In the genomic region with DNA sequence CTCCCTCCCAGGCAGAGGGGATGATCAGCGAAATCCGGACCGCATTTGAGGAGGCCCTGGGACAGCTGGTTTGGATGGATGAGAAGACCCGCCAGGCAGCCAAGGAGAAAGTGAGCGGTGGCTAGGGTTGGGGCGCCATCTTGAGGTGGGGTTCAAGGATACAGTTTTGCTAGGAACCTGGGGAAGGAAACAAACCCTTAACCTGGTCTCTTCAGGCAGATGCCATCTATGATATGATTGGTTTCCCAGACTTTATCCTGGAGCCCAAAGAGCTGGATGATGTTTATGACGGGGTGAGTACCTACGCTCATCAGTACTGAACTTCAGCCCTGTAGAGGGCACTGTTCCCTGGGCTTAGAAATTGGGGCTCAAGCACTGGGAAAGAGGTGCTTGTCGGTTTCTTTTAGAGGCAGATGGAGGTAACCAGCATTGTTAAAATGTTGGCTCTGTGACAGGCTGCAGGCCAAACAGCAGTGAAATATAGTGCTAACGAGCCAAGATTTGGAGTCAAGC, we compare ENCODE assay signal across 9 cellular contexts. TPM values are rescaled to one million over a fixed set of nuclear protein-coding genes. Genes with fewer than 3 reads are reported as not detected.
DNase-seq lines count a peak whose midpoint lies in the region; ATAC-seq and TF ChIP-seq lines count a peak whose summit lies in the region.
"Had no signal": no experiment of that assay in that cellular context is flagged by ENCODE, and none has a peak within 500 bp of the region (broad histone marks: within the 10 kb centered on the region; RNA-seq: fewer than 3 reads in every experiment).

No MANE protein-coding gene starts in this region.

- CTCF ChIA-PET in activated CD4-positive, alpha-beta memory T cell treated with anti-CD3 and anti-CD28 coated beads for 36 hours (lab: Charles Lee) = interaction anchor here (0.6 to 4.8 kb wide), 15 partner anchors 9 to 405 kb away, joined by 3 to 53 read pairs (median 4); a partner anchor contains a TSS

- H3K27ac ChIP-seq in effector memory CD4-positive, alpha-beta T cell (ENCODE audit: insufficient read depth, low read length, poor library complexity, severe bottlenecking) = no peak overlapping the region

- intact Hi-C loops in activated CD4-positive, alpha-beta memory T cell treated with anti-CD3 and anti-CD28 coated beads for 36 hours (cut with micrococcal nuclease) = loop anchor here (1.0 to 2.0 kb wide), 3 partner anchors 41 to 394 kb away; a partner anchor contains a TSS

- no peaks in the 10 kb centered on the region for H3K36me3 Mint-ChIP-seq in HFFc6 (ENCODE audit: low read depth)
- H3K36me3 Mint-ChIP-seq in activated CD4-positive, alpha-beta memory T cell treated with anti-CD3 and anti-CD28 coated beads for 36 hours = no peaks in the 10 kb centered on the region

- peaks cover 3% of the 10 kb centered on the region for H3K27me3 ChIP-seq in effector memory CD4-positive, alpha-beta T cell (replicated peaks; ENCODE audit: control insufficient read depth, insufficient read depth, low read length, poor library complexity, severe bottlenecking)

- ATAC-seq in HG03139 (IDR thresholded peaks at IDR 0.05; ENCODE audit: unreplicated experiment) = no peak

- no peak overlapping the region for H3K4me3 Mint-ChIP-seq in HFFc6
- H3K4me3 Mint-ChIP-seq in activated CD4-positive, alpha-beta memory T cell treated with anti-CD3 and anti-CD28 coated beads for 36 hours = no peak overlapping the region
- H3K4me3 Mint-ChIP-seq: stimulated activated naive CD8-positive, alpha-beta T cell treated with anti-CD3 and anti-CD28 coated beads, Interleukin-15, Interleukin-2, amounts not matched to agents 100 ng/mL and 50 ng/mL, for 24 hours had no signal

- POLR2A ChIA-PET in activated CD4-positive, alpha-beta memory T cell treated with anti-CD3 and anti-CD28 coated beads for 36 hours (lab: Charles Lee) = no interaction called here

- no peak overlapping the region for H3K4me3 ChIP-seq in effector memory CD4-positive, alpha-beta T cell (ENCODE audit: insufficient read depth, low read depth, low read length, poor library complexity, severe bottlenecking)

- peaks cover 29% of the 10 kb centered on the region for H3K27me3 Mint-ChIP-seq in HFFc6 (ENCODE audit: insufficient read depth)
- peaks cover 5% of the 10 kb centered on the region for H3K27me3 Mint-ChIP-seq in activated CD4-positive, alpha-beta memory T cell treated with anti-CD3 and anti-CD28 coated beads for 36 hours

- H3K36me3 ChIP-seq in effector memory CD4-positive, alpha-beta T cell (ENCODE audit: control insufficient read depth, insufficient read depth, low read length) = no peaks in the 10 kb centered on the region

- H3K27ac Mint-ChIP-seq in HFFc6 = no peak overlapping the region
- H3K27ac Mint-ChIP-seq in activated CD4-positive, alpha-beta memory T cell treated with anti-CD3 and anti-CD28 coated beads for 36 hours = no peak overlapping the region
- H3K27ac Mint-ChIP-seq: stimulated activated naive CD8-positive, alpha-beta T cell treated with anti-CD3 and anti-CD28 coated beads, Interleukin-15, Interleukin-2, amounts not matched to agents 100 ng/mL and 50 ng/mL, for 24 hours had no signal

- H3K4me1 ChIP-seq in effector memory CD4-positive, alpha-beta T cell (ENCODE audit: control insufficient read depth, insufficient read depth, low read length, poor library complexity, severe bottlenecking) = no peaks in the 10 kb centered on the region

- H3K9me3 Mint-ChIP-seq in HFFc6 = no peaks in the 10 kb centered on the region
- H3K9me3 Mint-ChIP-seq in activated CD4-positive, alpha-beta memory T cell treated with anti-CD3 and anti-CD28 coated beads for 36 hours = no peaks in the 10 kb centered on the region
- H3K9me3 Mint-ChIP-seq: stimulated activated naive CD8-positive, alpha-beta T cell treated with anti-CD3 and anti-CD28 coated beads, Interleukin-15, Interleukin-2, amounts not matched to agents 100 ng/mL and 50 ng/mL, for 24 hours had no signal

- TF ChIP-seq CTCF in HFFc6 (IDR thresholded peaks at IDR 0.05) = peak; percentile 85

- no peaks in the 10 kb centered on the region for H3K9me3 ChIP-seq in effector memory CD4-positive, alpha-beta T cell (ENCODE audit: control insufficient read depth, low read length)

- DNase-seq in CD1c-positive myeloid dendritic cell (ENCODE audit: extremely low spot score) (peak; percentile 54), HFFc6 (peak; percentile 27), NCI-H748 (lab: John Stamatoyannopoulos, UW; ENCODE audit: unreplicated experiment) (peak; percentile 50), midbrain (lab: John Stamatoyannopoulos, UW) (peak; percentile 18)
- DNase-seq in activated CD4-positive, alpha-beta memory T cell treated with anti-CD3 and anti-CD28 coated beads for 36 hours = peak; percentile 81
- DNase-seq in effector memory CD4-positive, alpha-beta T cell = peak; percentile 8 to 36 (median 24)
- DNase-seq in stimulated activated naive CD4-positive, alpha-beta T cell (lab: John Stamatoyannopoulos, UW) = peak in 5 of 6 experiments; percentile 7 to 38 (median 20)

- H3K4me1 Mint-ChIP-seq in HFFc6 (ENCODE audit: low read depth) = no peaks in the 10 kb centered on the region
- H3K4me1 Mint-ChIP-seq in activated CD4-positive, alpha-beta memory T cell treated with anti-CD3 and anti-CD28 coated beads for 36 hours (ENCODE audit: low read depth) = peaks cover 2% of the 10 kb centered on the region

RNA-seq across cellular contexts. Expression of a gene that starts 9.6 kb away (rescaled TPM):
- total RNA-seq in HFFc6 (2021; fragmentation: NEBNext Ultra II Directional; extraction: Animal tissue kit (Norgen Biotek cat#: 25700)) = 100 to 1,000 TPM; 620 to 777 (median 730) TPM
- total RNA-seq in activated CD4-positive, alpha-beta memory T cell treated with anti-CD3 and anti-CD28 coated beads for 36 hours = 100 to 1,000 TPM; 246 to 257 TPM

RNA-seq across cellular contexts. Expression of a gene that starts 13.7 kb away (rescaled TPM):
- total RNA-seq in HFFc6 (2021; fragmentation: NEBNext Ultra II Directional; extraction: Animal tissue kit (Norgen Biotek cat#: 25700)) = not detected
- total RNA-seq in activated CD4-positive, alpha-beta memory T cell treated with anti-CD3 and anti-CD28 coated beads for 36 hours = not detected

RNA-seq across cellular contexts. Expression of a gene that starts 24.9 kb away (rescaled TPM):
- total RNA-seq in HFFc6 (2021; fragmentation: NEBNext Ultra II Directional; extraction: Animal tissue kit (Norgen Biotek cat#: 25700)) = 100 to 1,000 TPM; 522 to 605 (median 559) TPM
- 100 to 1,000 TPM; 410 to 432 TPM for total RNA-seq in activated CD4-positive, alpha-beta memory T cell treated with anti-CD3 and anti-CD28 coated beads for 36 hours

RNA-seq across cellular contexts. Expression of a gene that starts 28.1 kb away (rescaled TPM):
- total RNA-seq in HFFc6 (2021; fragmentation: NEBNext Ultra II Directional; extraction: Animal tissue kit (Norgen Biotek cat#: 25700)) = 1 to 10 TPM; 2.7 to 6.0 (median 3.4) TPM
- under 1 TPM; 0.21 to 0.51 TPM for total RNA-seq in activated CD4-positive, alpha-beta memory T cell treated with anti-CD3 and anti-CD28 coated beads for 36 hours

RNA-seq across cellular contexts. Expression of a gene that starts 40.0 kb away (rescaled TPM):
- total RNA-seq in HFFc6 (2021; fragmentation: NEBNext Ultra II Directional; extraction: Animal tissue kit (Norgen Biotek cat#: 25700)) = 1 to 10 TPM; 3.3 to 4.8 (median 3.7) TPM
- total RNA-seq in activated CD4-positive, alpha-beta memory T cell treated with anti-CD3 and anti-CD28 coated beads for 36 hours = 1 to 10 TPM; 3.5 to 4.4 TPM

Comparison
In these comparisons a context has a peak if more than half of its experiments do, and no peak if none do; other contexts are left out.
1. DNase-seq: peak in every context shown above with its lines; median percentile 81 in activated CD4-positive, alpha-beta memory T cell treated with anti-CD3 and anti-CD28 coated beads for 36 hours; 54 in CD1c-positive myeloid dendritic cell; 50 in NCI-H748; 27 in HFFc6; 24 in effector memory CD4-positive, alpha-beta T cell; 20 in stimulated activated naive CD4-positive, alpha-beta T cell; 18 in midbrain.